ENCODE assay signal across 18 cellular contexts in genomic region chr10:75127481-75127880, GRCh38. TPM values are rescaled to one million over a fixed set of nuclear protein-coding genes. Genes with fewer than 3 reads are reported as not detected.
DNase-seq lines count a peak whose midpoint lies in the region; ATAC-seq and TF ChIP-seq lines count a peak whose summit lies in the region.
"Had no signal": no experiment of that assay in that cellular context is flagged by ENCODE, and none has a peak within 500 bp of the region (broad histone marks: within the 10 kb centered on the region; RNA-seq: fewer than 3 reads in every experiment).

No MANE protein-coding gene starts in this region.

- peaks cover 8% of the 10 kb centered on the region for H3K4me1 ChIP-seq in IMR-90 (ENCODE audit: control insufficient read depth, insufficient read depth, low read length)
- H3K4me1 ChIP-seq in mesenchymal stem cell (ENCODE audit: control insufficient read depth, insufficient read depth, low read depth, low read length): peaks cover 7% of the 10 kb centered on the region

- no peak overlapping the region for H2BK12ac ChIP-seq in mesenchymal stem cell (ENCODE audit: low read length in 2 of 2)

- no peak overlapping the region for H4K8ac ChIP-seq in IMR-90 (ENCODE audit: low read depth in 2 of 2, low read length in 2 of 2)
- H4K8ac ChIP-seq in mesenchymal stem cell (ENCODE audit: low read length): no peak overlapping the region

- H3K36me3 Mint-ChIP-seq in activated CD8-positive, alpha-beta memory T cell treated with anti-CD3 and anti-CD28 coated beads, Interleukin-2, amount 10 ng/mL, durations not matched to agents 7 days and 5 days: peaks cover 9% of the 10 kb centered on the region

- H3K14ac ChIP-seq in IMR-90 (replicated peaks; ENCODE audit: low read depth, low read length): no peak overlapping the region
- no peak overlapping the region for H3K14ac ChIP-seq in mesenchymal stem cell (ENCODE audit: low read length in 2 of 2)

- no peak overlapping the region for H3K23ac ChIP-seq in IMR-90 (ENCODE audit: low read depth, low read length)
- no peak overlapping the region for H3K23ac ChIP-seq in mesenchymal stem cell (ENCODE audit: low read length in 2 of 2)

- H3K79me1 ChIP-seq in IMR-90 (ENCODE audit: low read depth in 1 of 2, low read length in 2 of 2): peaks cover 26 to 79% of the 10 kb centered on the region in 2 experiments
- H3K79me1 ChIP-seq in mesenchymal stem cell (replicated peaks; ENCODE audit: low read length, poor library complexity, severe bottlenecking): peaks cover 22% of the 10 kb centered on the region

- DNase-seq in IMR-90 (peak; percentile 44), dermis blood vessel endothelial cell (peak; percentile 77), mesenchymal stem cell (peak; percentile 39), DMS153 treated with DMSO at 0.1 percent for 48 hours (lab: John Stamatoyannopoulos, UW; ENCODE audit: unreplicated experiment) (no peak), omental fat pad (ENCODE audit: low spot score) (no peak), mesenteric fat pad (ENCODE audit: low spot score) (no peak)
- DNase-seq in activated CD8-positive, alpha-beta memory T cell treated with anti-CD3 and anti-CD28 coated beads, Interleukin-2, amount 10 ng/mL, durations not matched to agents 7 days and 5 days: no peak
- DNase-seq: activated CD4-positive, alpha-beta T cell treated with anti-CD3 and anti-CD28 coated beads for 1 hour; activated CD8-positive, alpha-beta memory T cell treated with anti-CD3 and anti-CD28 coated beads, Interleukin-2, amount 50 U/mL, for 48 hours; CD8-positive, alpha-beta memory T cell; GM23248; naive thymus-derived CD8-positive, alpha-beta T cell; NCI-H1417; Right ventricle myocardium superior; stimulated activated naive CD8-positive, alpha-beta T cell treated with anti-CD3 and anti-CD28 coated beads, Interleukin-15, Interleukin-2, amounts not matched to agents 100 U/mL and 50 U/mL, for 24 hours had no signal

- H3K9ac ChIP-seq in IMR-90 (ENCODE audit: low read depth, low read length): no peak overlapping the region
- H3K9ac ChIP-seq in mesenchymal stem cell (ENCODE audit: low read length): no peak overlapping the region
- H3K9ac ChIP-seq: GM23248 had no signal

- no peak overlapping the region for H2AFZ ChIP-seq in IMR-90 (replicated peaks; ENCODE audit: low read length, poor library complexity)
- no peak overlapping the region for H2AFZ ChIP-seq in mesenchymal stem cell (ENCODE audit: low read depth, low read length)
- H2AFZ ChIP-seq: GM23248 had no signal

- no peak overlapping the region for H2BK20ac ChIP-seq in IMR-90 (ENCODE audit: low read depth, low read length)

- H4K91ac ChIP-seq in IMR-90 (ENCODE audit: insufficient read depth, low read depth, low read length): no peak overlapping the region
- no peak overlapping the region for H4K91ac ChIP-seq in mesenchymal stem cell (ENCODE audit: low read length)

- in situ Hi-C loops in IMR-90 (cut with MboI; ENCODE audit: low sequenced_read_pairs): no loop called here

- H2AK5ac ChIP-seq in IMR-90 (ENCODE audit: low read depth, low read length): no peak overlapping the region
- H2AK5ac ChIP-seq in mesenchymal stem cell (ENCODE audit: low read length, severe bottlenecking): no peak overlapping the region

- H3K18ac ChIP-seq in IMR-90 (ENCODE audit: low read depth, low read length): no peak overlapping the region
- H3K18ac ChIP-seq in mesenchymal stem cell (ENCODE audit: low read depth in 1 of 2, low read length in 2 of 2): no peak overlapping the region

- H3K9me3 ChIP-seq in IMR-90 (ENCODE audit: control insufficient read depth, insufficient read depth, low read length) (no peaks in the 10 kb centered on the region), mesenchymal stem cell (ENCODE audit: control insufficient read depth, low read length) (no peaks in the 10 kb centered on the region)

- no peak for TF ChIP-seq POLR2A in IMR-90 (IDR thresholded peaks at IDR 0.05; ENCODE audit: low read depth, low read length)

- H3K27me3 ChIP-seq in IMR-90 (ENCODE audit: control insufficient read depth, insufficient read depth, low read length) (no peaks in the 10 kb centered on the region), mesenchymal stem cell (ENCODE audit: control insufficient read depth in 1 of 2, insufficient read depth in 1 of 2, low read length in 2 of 2) (no peaks in the 10 kb centered on the region)

- no peak overlapping the region for H3K56ac ChIP-seq in IMR-90 (ENCODE audit: extremely low read depth, insufficient read depth, low read length)

- intact Hi-C loops in IMR-90 (cut with micrococcal nuclease): loop anchor here (5.0 kb wide), 1 partner anchor 50 kb away; no protein-coding TSS in a partner anchor

- peaks cover 24% of the 10 kb centered on the region; the same call in 1 of the 2 replicates for H4K20me1 ChIP-seq in IMR-90 (ENCODE audit: insufficient read depth, low read length)

- CTCF ChIA-PET in IMR-90 (lab: Yijun Ruan, JAX): no interaction called here
- CTCF ChIA-PET in activated CD8-positive, alpha-beta memory T cell treated with anti-CD3 and anti-CD28 coated beads, Interleukin-2, amount 10 ng/mL, durations not matched to agents 7 days and 5 days (lab: Charles Lee): interaction anchor here (2.6 kb wide), 1 partner anchor 60 kb away, joined by 8 read pairs; no protein-coding TSS in a partner anchor

- BruUV-seq in IMR-90 (replicated peaks; lab: Mats Ljungman, UMichigan): no TSS peak

- H3K9me3 Mint-ChIP-seq in activated CD8-positive, alpha-beta memory T cell treated with anti-CD3 and anti-CD28 coated beads, Interleukin-2, amount 10 ng/mL, durations not matched to agents 7 days and 5 days (ENCODE audit: low read depth): no peaks in the 10 kb centered on the region
- H3K9me3 Mint-ChIP-seq: CD8-positive, alpha-beta memory T cell; naive thymus-derived CD8-positive, alpha-beta T cell had no signal

- ATAC-seq in IMR-90 (ENCODE audit: low read depth) (peak; percentile 59), omental fat pad (ENCODE audit: low FRiP score) (no peak)
- no peak for ATAC-seq in activated CD8-positive, alpha-beta memory T cell treated with anti-CD3 and anti-CD28 coated beads, Interleukin-2, amount 10 ng/mL, durations not matched to agents 7 days and 5 days
- ATAC-seq: left lobe of liver; naive thymus-derived CD8-positive, alpha-beta T cell; stimulated activated naive CD8-positive, alpha-beta T cell treated with anti-CD3 and anti-CD28 coated beads, Interleukin-15, Interleukin-2, amounts not matched to agents 100 U/mL and 50 U/mL, for 24 hours had no signal

- H3K4me3 Mint-ChIP-seq in activated CD8-positive, alpha-beta memory T cell treated with anti-CD3 and anti-CD28 coated beads, Interleukin-2, amount 10 ng/mL, durations not matched to agents 7 days and 5 days: no peak overlapping the region
- H3K4me3 Mint-ChIP-seq: CD8-positive, alpha-beta memory T cell had no signal

- H2BK5ac ChIP-seq in IMR-90 (ENCODE audit: low read depth, low read length, poor library complexity, severe bottlenecking) (peak overlapping the region; percentile 57), mesenchymal stem cell (ENCODE audit: low read depth, low read length, poor library complexity, severe bottlenecking) (no peak overlapping the region)

- POLR2A ChIA-PET in IMR-90 (lab: Charles Lee; ENCODE audit: unreplicated experiment): no interaction called here

- H4K5ac ChIP-seq in IMR-90 (ENCODE audit: low read depth, low read length): no peak overlapping the region

- H3K27ac Mint-ChIP-seq in activated CD8-positive, alpha-beta memory T cell treated with anti-CD3 and anti-CD28 coated beads, Interleukin-2, amount 10 ng/mL, durations not matched to agents 7 days and 5 days: no peak overlapping the region
- H3K27ac Mint-ChIP-seq: progenitor cell of endocrine pancreas had no signal

- no peaks in the 10 kb centered on the region for H3K27me3 Mint-ChIP-seq in activated CD8-positive, alpha-beta memory T cell treated with anti-CD3 and anti-CD28 coated beads, Interleukin-2, amount 10 ng/mL, durations not matched to agents 7 days and 5 days
- H3K27me3 Mint-ChIP-seq: naive thymus-derived CD8-positive, alpha-beta T cell; progenitor cell of endocrine pancreas had no signal

- WGBS in IMR-90 (ENCODE audit: extremely low coverage in 2 of 2, insufficient read length in 1 of 2), 2 experiments: no CpG with 5 or more reads among the region's 2 CpGs
- WGBS in mesenchymal stem cell: 20% methylated on average over 1 of the region's 2 CpGs

- no peak for TF ChIP-seq RAD21 in IMR-90 (IDR thresholded peaks at IDR 0.05; ENCODE audit: low read length)

- no peak overlapping the region for H3K4me2 ChIP-seq in IMR-90 (ENCODE audit: low read depth, low read length)
- no peak overlapping the region for H3K4me2 ChIP-seq in mesenchymal stem cell (ENCODE audit: low read length, poor library complexity, severe bottlenecking)

- H3K36me3 ChIP-seq in IMR-90 (ENCODE audit: control insufficient read depth, insufficient read depth, low read length): peaks cover 16% of the 10 kb centered on the region
- H3K36me3 ChIP-seq in mesenchymal stem cell (ENCODE audit: control insufficient read depth in 1 of 2, insufficient read depth in 2 of 2, low read depth in 1 of 2, low read length in 2 of 2): peaks cover 9 to 30% of the 10 kb centered on the region in 2 experiments

- H3K4ac ChIP-seq in IMR-90 (ENCODE audit: low read depth, low read length): no peak overlapping the region
- no peak overlapping the region for H3K4ac ChIP-seq in mesenchymal stem cell (ENCODE audit: low read depth in 1 of 2, low read length in 2 of 2)

- no peak overlapping the region for H2AK9ac ChIP-seq in IMR-90 (replicated peaks; ENCODE audit: low read depth, low read length, poor library complexity)

- no peak overlapping the region for H2BK120ac ChIP-seq in IMR-90 (ENCODE audit: low read depth, low read length)
- H2BK120ac ChIP-seq in mesenchymal stem cell (ENCODE audit: low read depth, low read length): no peak overlapping the region

- H3K9me1 ChIP-seq in IMR-90 (ENCODE audit: insufficient read depth, low read length): peaks cover 6% of the 10 kb centered on the region; the same call in 1 of the 2 replicates

- TF ChIP-seq CTCF in 22Rv1 (IDR thresholded peaks at IDR 0.05) (no peak), IMR-90 (conservative IDR thresholded peaks at IDR 0.05; ENCODE audit: low read depth, low read length) (no peak), omental fat pad (IDR thresholded peaks at IDR 0.05) (no peak)

- H2BK15ac ChIP-seq in IMR-90 (ENCODE audit: low read depth, low read length): no peak overlapping the region
- H2BK15ac ChIP-seq in mesenchymal stem cell (ENCODE audit: low read depth, poor library complexity, severe bottlenecking): no peak overlapping the region

- peak overlapping the region; percentile 17; the same call in 1 of the 2 replicates for H3K27ac ChIP-seq in 22Rv1
- H3K27ac ChIP-seq in IMR-90 (ENCODE audit: insufficient read depth, low read length): no peak overlapping the region
- H3K27ac ChIP-seq in mesenchymal stem cell (ENCODE audit: low read length, poor library complexity, severe bottlenecking): no peak overlapping the region
- H3K27ac ChIP-seq: GM23248 had no signal

- dilution Hi-C loops in IMR-90 (cut with HindIII; ENCODE audit: low sequenced_read_pairs, unreplicated experiment): no loop called here

- H3K4me1 Mint-ChIP-seq in activated CD8-positive, alpha-beta memory T cell treated with anti-CD3 and anti-CD28 coated beads, Interleukin-2, amount 10 ng/mL, durations not matched to agents 7 days and 5 days: peaks cover 15% of the 10 kb centered on the region

- H3K4me3 ChIP-seq in IMR-90 (ENCODE audit: insufficient read depth, low read depth, low read length) (no peak overlapping the region), mesenchymal stem cell (ENCODE audit: insufficient read depth in 1 of 2, low read depth in 1 of 2, low read length in 2 of 2) (no peak overlapping the region)
- H3K4me3 ChIP-seq: GM23248 had no signal

RNA-seq across cellular contexts. Expression of gene SAMD8, which starts 16.0 kb away (rescaled TPM):
- total RNA-seq in IMR-90 (2012; rRNA removed) (28.7 and 34.2 TPM in 2 replicates), dermis blood vessel endothelial cell (34.9 and 36.9 TPM in 2 replicates), omental fat pad (10 to 100 TPM; 38.9 to 54.2 (median 43.7) TPM), mesenteric fat pad (55.2 TPM)
- 8.6 and 10.1 TPM in 2 replicates for polyA plus RNA-seq in IMR-90 (2012; rRNA removed)
- polyA plus RNA-seq in IMR-90 (2012; cell fraction: cytosol; rRNA removed): 3.7 and 5.3 TPM in 2 replicates
- 2.2 and 12.3 TPM in 2 replicates for polyA plus RNA-seq in IMR-90 (2012; cell fraction: nucleus; rRNA removed; ENCODE audit: low replicate concordance)
- 12.8 TPM for polyA plus RNA-seq in mesenchymal stem cell (2013, experiment 1 of 2)
- polyA plus RNA-seq in mesenchymal stem cell (2013, experiment 2 of 2): 13.2 TPM
- total RNA-seq in activated CD8-positive, alpha-beta memory T cell treated with anti-CD3 and anti-CD28 coated beads, Interleukin-2, amount 10 ng/mL, durations not matched to agents 7 days and 5 days: 10 to 100 TPM; 13.8 TPM

Comparison
In these comparisons a context has a peak if more than half of its experiments do, and no peak if none do; other contexts are left out.
1. DNase-seq: peak in IMR-90 (single experiment), dermis blood vessel endothelial cell (single experiment) and mesenchymal stem cell (single experiment); none in DMS153 treated with DMSO at 0.1 percent for 48 hours (single experiment), omental fat pad (single experiment), activated CD8-positive, alpha-beta memory T cell treated with anti-CD3 and anti-CD28 coated beads, Interleukin-2, amount 10 ng/mL, durations not matched to agents 7 days and 5 days (single experiment) and mesenteric fat pad (single experiment).